In genomic region chr16:84368327-84368996, GRCh38 we compare ENCODE assay signal across 1 cellular context.
A peak's percentile ranks its signal among the peaks of the same experiment; 100 is the strongest.
TF ChIP-seq lines count a peak whose summit lies in the region.

A gene with protein sequence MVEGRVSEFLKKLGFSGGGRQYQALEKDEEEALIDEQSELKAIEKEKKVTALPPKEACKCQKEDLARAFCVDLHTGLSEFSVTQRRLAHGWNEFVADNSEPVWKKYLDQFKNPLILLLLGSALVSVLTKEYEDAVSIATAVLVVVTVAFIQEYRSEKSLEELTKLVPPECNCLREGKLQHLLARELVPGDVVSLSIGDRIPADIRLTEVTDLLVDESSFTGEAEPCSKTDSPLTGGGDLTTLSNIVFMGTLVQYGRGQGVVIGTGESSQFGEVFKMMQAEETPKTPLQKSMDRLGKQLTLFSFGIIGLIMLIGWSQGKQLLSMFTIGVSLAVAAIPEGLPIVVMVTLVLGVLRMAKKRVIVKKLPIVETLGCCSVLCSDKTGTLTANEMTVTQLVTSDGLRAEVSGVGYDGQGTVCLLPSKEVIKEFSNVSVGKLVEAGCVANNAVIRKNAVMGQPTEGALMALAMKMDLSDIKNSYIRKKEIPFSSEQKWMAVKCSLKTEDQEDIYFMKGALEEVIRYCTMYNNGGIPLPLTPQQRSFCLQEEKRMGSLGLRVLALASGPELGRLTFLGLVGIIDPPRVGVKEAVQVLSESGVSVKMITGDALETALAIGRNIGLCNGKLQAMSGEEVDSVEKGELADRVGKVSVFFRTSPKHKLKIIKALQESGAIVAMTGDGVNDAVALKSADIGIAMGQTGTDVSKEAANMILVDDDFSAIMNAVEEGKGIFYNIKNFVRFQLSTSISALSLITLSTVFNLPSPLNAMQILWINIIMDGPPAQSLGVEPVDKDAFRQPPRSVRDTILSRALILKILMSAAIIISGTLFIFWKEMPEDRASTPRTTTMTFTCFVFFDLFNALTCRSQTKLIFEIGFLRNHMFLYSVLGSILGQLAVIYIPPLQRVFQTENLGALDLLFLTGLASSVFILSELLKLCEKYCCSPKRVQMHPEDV (plus strand): TSS chr16:84368538. CDS start chr16:84368616, 78 bp downstream.

TF ChIP-seq in K562, 482 proteins besides CTCF, POLR2A, EP300 and RAD21:
- TF ChIP-seq POLR2AphosphoS2 (IDR thresholded peaks at IDR 0.05; ENCODE audit: low read length), result no peak
- 0 out of 4 replicates have a peak, but pooled peaks of 1 of the 2 experiments have one; percentile 13 for TF ChIP-seq NRF1 (conservative IDR thresholded peaks at IDR 0.05 in 1 of 2, IDR thresholded peaks at IDR 0.05 in 1 of 2)
